In genomic region chr6:134647861-134648260, GRCh38 we compare ENCODE assay signal across 17 cellular contexts.
"Had no signal": no experiment of that assay in that cellular context is flagged by ENCODE, and none has a peak within 500 bp of the region (broad histone marks: within the 10 kb centered on the region; RNA-seq: fewer than 3 reads in every experiment).

No MANE protein-coding gene starts in this region.

- H3K4me3 ChIP-seq: ascending aorta, cardiac muscle cell, colonic mucosa, suprapubic skin had no signal

- H3K27ac ChIP-seq: ascending aorta, cardiac muscle cell, colonic mucosa, suprapubic skin had no signal

- ATAC-seq: natural killer cell treated with Interleukin-12 subunit alpha and Interleukin-12 subunit beta and Interleukin-15 and Interleukin-18, amount 100 ng/mL, for 72 hours; stimulated activated naive CD8-positive, alpha-beta T cell treated with anti-CD3 and anti-CD28 coated beads, Interleukin-15, Interleukin-2, amounts not matched to agents 100 U/mL and 50 U/mL, for 24 hours; T-cell had no signal

- H3K36me3 ChIP-seq: ascending aorta, cardiac muscle cell, colonic mucosa, suprapubic skin had no signal

- H3K27me3 ChIP-seq: ascending aorta, cardiac muscle cell, colonic mucosa, suprapubic skin had no signal

- H3K9me3 ChIP-seq: ascending aorta, colonic mucosa, suprapubic skin had no signal

- H3K4me1 ChIP-seq: ascending aorta, colonic mucosa had no signal

- DNase-seq: activated CD4-positive, alpha-beta memory T cell treated with anti-CD3 and anti-CD28 coated beads, Interleukin-2, amount 10 ng/mL, durations not matched to agents 7 days and 5 days; activated gamma-delta T cell treated with Interleukin-2 at 50 U/mL for 16 hours; activated naive CD8-positive, alpha-beta T cell treated with anti-CD3 and anti-CD28 coated beads for 36 hours; activated T-cell treated with anti-CD3 and anti-CD28 coated beads, Interleukin-2, amount 50 U/mL, for 48 hours; colonic mucosa; glutamatergic neuron; immature natural killer cell; occipital lobe; stimulated activated CD4-positive, alpha-beta T cell treated with anti-CD3 and anti-CD28 coated beads, Interleukin-4, amount 100 ng/mL, for 1 hour; stimulated activated CD8-positive, alpha-beta memory T cell treated with anti-CD3 and anti-CD28 coated beads, Interleukin-4, amount 100 ng/mL, for 48 hours; stimulated activated naive CD8-positive, alpha-beta T cell treated with anti-CD3 and anti-CD28 coated beads, Interleukin-15, Interleukin-2, amounts not matched to agents 100 U/mL and 50 U/mL, for 24 hours; T-cell; T1000 had no signal
